In genomic region chr4:5922556-5922955, GRCh38 we compare ENCODE assay signal across 27 cellular contexts. TPM values are rescaled to one million over a fixed set of nuclear protein-coding genes. Genes with fewer than 3 reads are reported as not detected.
DNase-seq lines count a peak whose midpoint lies in the region; ATAC-seq, FAIRE-seq and TF ChIP-seq lines count a peak whose summit lies in the region.
"Had no signal": no experiment of that assay in that cellular context is flagged by ENCODE, and none has a peak within 500 bp of the region (broad histone marks: within the 10 kb centered on the region; RNA-seq: fewer than 3 reads in every experiment).

No MANE protein-coding gene starts in this region.

- H3K27ac Mint-ChIP-seq in glutamatergic neuron (ENCODE audit: unreplicated experiment): no peak overlapping the region
- H3K27ac Mint-ChIP-seq: B cell; CD14-positive monocyte; CD4-positive, alpha-beta memory T cell; CD8-positive, alpha-beta memory T cell had no signal

- H3K4me3 Mint-ChIP-seq in glutamatergic neuron (ENCODE audit: unreplicated experiment): peak overlapping the region; percentile 10
- H3K4me3 Mint-ChIP-seq: B cell; CD4-positive, alpha-beta memory T cell; CD4-positive, CD25-positive, alpha-beta regulatory T cell; CD8-positive, alpha-beta memory T cell had no signal

- peaks cover 41% of the 10 kb centered on the region for H3K4me1 Mint-ChIP-seq in glutamatergic neuron (ENCODE audit: low read depth, unreplicated experiment)
- H3K4me1 Mint-ChIP-seq: CD14-positive monocyte; CD4-positive, alpha-beta memory T cell; CD4-positive, CD25-positive, alpha-beta regulatory T cell; CD8-positive, alpha-beta memory T cell had no signal

- POLR2A ChIA-PET in GM10248 (lab: Yijun Ruan, JAX): no interaction called here

- H3K36me3 Mint-ChIP-seq in glutamatergic neuron (ENCODE audit: unreplicated experiment): no peaks in the 10 kb centered on the region
- H3K36me3 Mint-ChIP-seq: CD14-positive monocyte; CD4-positive, alpha-beta memory T cell; CD4-positive, CD25-positive, alpha-beta regulatory T cell; CD8-positive, alpha-beta memory T cell had no signal

- CTCF ChIA-PET in GM10248 (lab: Yijun Ruan, JAX): no interaction called here

- no peak overlapping the region for H3K4me3 ChIP-seq in BLaER1
- H3K4me3 ChIP-seq in kidney (ENCODE audit: low read length in 2 of 2): no peak overlapping the region
- H3K4me3 ChIP-seq: A549 had no signal

- H4K20me1 ChIP-seq in BLaER1: peaks cover 12% of the 10 kb centered on the region; the same call in 1 of the 2 replicates

- intact Hi-C loops in kidney (cut with DNase I): no loop called here
- intact Hi-C loops in posterior vena cava (cut with DNase I): no loop called here

- ATAC-seq in HG03521 (IDR thresholded peaks at IDR 0.05; ENCODE audit: unreplicated experiment): no peak
- ATAC-seq: A549 had no signal

- no peak for FAIRE-seq in kidney (lab: Jason Lieb, UNC)
- FAIRE-seq: A549, GM12891, GM19239 had no signal

- DNase-seq in glutamatergic neuron: no peak
- DNase-seq in kidney: peak; percentile 35
- DNase-seq in posterior vena cava (ENCODE audit: low spot score): peak; percentile 36
- DNase-seq in GM10248 (ENCODE audit: extremely low spot score): no peak
- no peak for DNase-seq in activated effector memory CD4-positive, alpha-beta T cell treated with Interleukin-2 at 50 U/mL for 16 hours
- DNase-seq: AML-193; C1 segment of cervical spinal cord; CD4-positive, alpha-beta memory T cell; CD4-positive, CD25-positive, alpha-beta regulatory T cell; CD8-positive, alpha-beta memory T cell; COR-L47; DMS 273 treated with DMSO at 0.1 percent for 48 hours; DMS153; DMS53; DMS79; DND-41; EL; GDM1 had no signal

- no peaks in the 10 kb centered on the region for H3K36me3 ChIP-seq in BLaER1
- no peaks in the 10 kb centered on the region for H3K36me3 ChIP-seq in kidney (ENCODE audit: control insufficient read depth in 1 of 2, insufficient read depth in 2 of 2, low read length in 2 of 2)

- H3K9me3 Mint-ChIP-seq in glutamatergic neuron (ENCODE audit: unreplicated experiment): peaks cover 10% of the 10 kb centered on the region
- H3K9me3 Mint-ChIP-seq: CD4-positive, alpha-beta memory T cell; CD8-positive, alpha-beta memory T cell had no signal

- H3K4me2 ChIP-seq in BLaER1: 0 out of 2 replicates have a peak overlapping the region, but pooled peaks have one; percentile 81
- H3K4me2 ChIP-seq: A549 had no signal

- H3K4me1 ChIP-seq in BLaER1 (peaks cover 83% of the 10 kb centered on the region), kidney (ENCODE audit: control insufficient read depth in 1 of 2, insufficient read depth in 1 of 2, low read depth in 1 of 2, low read length in 2 of 2) (no peaks in the 10 kb centered on the region)
- H3K4me1 ChIP-seq: A549 had no signal

- H3K27ac ChIP-seq in BLaER1 (no peak overlapping the region), kidney (ENCODE audit: low read depth in 2 of 2, low read length in 2 of 2) (no peak overlapping the region)
- H3K27ac ChIP-seq: 22Rv1, A549 had no signal

- TF ChIP-seq CTCF in glutamatergic neuron (IDR thresholded peaks at IDR 0.05; ENCODE audit: partially characterized antibody, unreplicated experiment) (no peak), kidney (IDR thresholded peaks at IDR 0.05; ENCODE audit: borderline replicate concordance, extremely low read depth, insufficient read depth) (no peak), GM10248 (IDR thresholded peaks at IDR 0.05; ENCODE audit: control extremely low read depth, extremely low read depth, low read depth, missing control alignments) (no peak)

- H3K27me3 Mint-ChIP-seq in glutamatergic neuron (ENCODE audit: unreplicated experiment): peaks cover 9% of the 10 kb centered on the region

- H3K9ac ChIP-seq in BLaER1 (no peak overlapping the region), kidney (ENCODE audit: low read length in 2 of 2) (no peak overlapping the region)

- no peaks in the 10 kb centered on the region for H3K27me3 ChIP-seq in BLaER1

- H3K9me3 ChIP-seq in BLaER1: no peaks in the 10 kb centered on the region
- no peaks in the 10 kb centered on the region for H3K9me3 ChIP-seq in kidney (ENCODE audit: control insufficient read depth in 1 of 2, low read length in 2 of 2)
- H3K9me3 ChIP-seq: A549 had no signal

RNA-seq across cellular contexts. Expression of gene CRMP1, which starts 29.7 kb away (rescaled TPM):
- total RNA-seq in glutamatergic neuron (ENCODE audit: unreplicated experiment) (947 TPM), kidney (0.66 TPM), posterior vena cava (1 to 10 TPM in 1 of 2 donors, under 1 TPM in 1; 0.81 to 2.0 TPM)
- 0.26 TPM for polyA plus RNA-seq in kidney (ENCODE audit: insufficient read depth, low read depth, low replicate concordance)
- total RNA-seq: B cell; CD4-positive, alpha-beta memory T cell; CD4-positive, CD25-positive, alpha-beta regulatory T cell; CD8-positive, alpha-beta memory T cell; G401 had no signal
- polyA plus RNA-seq: CD14-positive monocyte; CD4-positive, alpha-beta memory T cell; CD4-positive, CD25-positive, alpha-beta regulatory T cell had no signal

Comparison
In these comparisons a context has a peak if more than half of its experiments do, and no peak if none do; other contexts are left out.
1. DNase-seq: peak in kidney (single experiment) and posterior vena cava (single experiment); none in glutamatergic neuron (single experiment), GM10248 (single experiment) and activated effector memory CD4-positive, alpha-beta T cell treated with Interleukin-2 at 50 U/mL for 16 hours (single experiment).
2. RNA of gene CRMP1, which starts 29.7 kb away (total RNA-seq): 947 TPM in glutamatergic neuron (single experiment); 0.81 to 2.0 TPM in posterior vena cava and 0.66 TPM in kidney (single experiment); every median in the first group is over 100 times any median in the second.